9 cellular contexts compared by ENCODE assay signal in genomic region chr14:87045956-87046355, GRCh38.
"Had no signal": no experiment of that assay in that cellular context is flagged by ENCODE, and none has a peak within 500 bp of the region (broad histone marks: within the 10 kb centered on the region; RNA-seq: fewer than 3 reads in every experiment).

No MANE protein-coding gene starts in this region.

- H3K36me3 Mint-ChIP-seq: IgD-negative memory B cell had no signal

- H3K27ac Mint-ChIP-seq: HFFc6, IgD-negative memory B cell had no signal

- H3K9ac ChIP-seq: GM23248 had no signal

- H3K4me1 Mint-ChIP-seq: IgD-negative memory B cell had no signal

- H3K9me3 Mint-ChIP-seq: HFFc6 had no signal

- H3K27me3 Mint-ChIP-seq: IgD-negative memory B cell had no signal

- ATAC-seq: HCT116, HepG2 had no signal

- H3K4me3 ChIP-seq: GM23248, HAP-1 had no signal

- H2AFZ ChIP-seq: GM23248 had no signal

- H3K4me1 ChIP-seq: HAP-1 had no signal

- H3K36me3 ChIP-seq: HAP-1 had no signal

- H3K4me3 Mint-ChIP-seq: HFFc6, IgD-negative memory B cell had no signal

- DNase-seq: GM23248, GOT3, H7, HFFc6 had no signal

- H3K27ac ChIP-seq: GM23248, HL-60 had no signal

- H3K9me3 ChIP-seq: HAP-1 had no signal
